29 cellular contexts compared by ENCODE assay signal in genomic region chr20:6502219-6502618, GRCh38.
"Had no signal": no experiment of that assay in that cellular context is flagged by ENCODE, and none has a peak within 500 bp of the region (broad histone marks: within the 10 kb centered on the region; RNA-seq: fewer than 3 reads in every experiment).

No MANE protein-coding gene starts in this region.

- H3K4me3 ChIP-seq: psoas muscle, suprapubic skin, tibial artery, upper lobe of right lung had no signal

- H3K36me3 Mint-ChIP-seq: activated CD4-positive, alpha-beta memory T cell treated with anti-CD3 and anti-CD28 coated beads for 36 hours; activated naive CD4-positive, alpha-beta T cell treated with anti-CD3 and anti-CD28 coated beads, Interleukin-2, amount 10 ng/mL, durations not matched to agents 7 days and 5 days; activated naive CD8-positive, alpha-beta T cell treated with anti-CD3 and anti-CD28 coated beads, Interleukin-2, amount 10 ng/mL, durations not matched to agents 7 days and 5 days; immature natural killer cell had no signal

- H3K9me3 ChIP-seq: psoas muscle, suprapubic skin, tibial artery, upper lobe of right lung had no signal

- H2AFZ ChIP-seq: parathyroid adenoma had no signal

- H3K4me1 Mint-ChIP-seq: activated CD4-positive, alpha-beta T cell treated with anti-CD3 and anti-CD28 coated beads, Interleukin-2, amount 10 ng/mL, durations not matched to agents 24 days and 14 days; activated naive CD4-positive, alpha-beta T cell treated with anti-CD3 and anti-CD28 coated beads, Interleukin-2, amount 10 ng/mL, durations not matched to agents 7 days and 5 days; activated naive CD8-positive, alpha-beta T cell treated with anti-CD3 and anti-CD28 coated beads, Interleukin-2, amount 10 ng/mL, durations not matched to agents 7 days and 5 days; immature natural killer cell; naive thymus-derived CD4-positive, alpha-beta T cell had no signal

- DNase-seq: activated CD4-positive, alpha-beta memory T cell treated with anti-CD3 and anti-CD28 coated beads for 36 hours; activated CD4-positive, alpha-beta T cell treated with anti-CD3 and anti-CD28 coated beads, Interleukin-2, amount 10 ng/mL, durations not matched to agents 24 days and 14 days; activated CD8-positive, alpha-beta memory T cell treated with anti-CD3 and anti-CD28 coated beads, Interleukin-2, amount 50 U/mL, for 4 hours; activated effector memory CD4-positive, alpha-beta T cell treated with anti-CD3 and anti-CD28 coated beads, Interleukin-2, amount 50 U/mL, for 16 hours; activated naive CD4-positive, alpha-beta T cell treated with anti-CD3 and anti-CD28 coated beads, Interleukin-2, amount 10 ng/mL, durations not matched to agents 7 days and 5 days; activated naive CD8-positive, alpha-beta T cell treated with anti-CD3 and anti-CD28 coated beads, Interleukin-2, amount 10 ng/mL, durations not matched to agents 7 days and 5 days; activated T-cell treated with anti-CD3 and anti-CD28 coated beads, Interleukin-2, amount 50 U/mL, for 1 hour; amniotic stem cell; caudate nucleus; cortex of kidney; head of caudate nucleus; hippocampal formation; immature natural killer cell; left ventricle myocardium superior; midbrain; naive thymus-derived CD4-positive, alpha-beta T cell; psoas muscle; stimulated activated CD4-positive, alpha-beta T cell treated with anti-CD3 and anti-CD28 coated beads, Interleukin-15, amount 100 ng/mL, for 24 hours; stimulated activated CD4-positive, alpha-beta T cell treated with anti-CD3 and anti-CD28 coated beads, Interleukin-2, amount 100 ng/mL, for 24 hours; stimulated activated naive CD4-positive, alpha-beta T cell; T-helper 1 cell; tibial artery; upper lobe of right lung; WERI-Rb-1 had no signal

- H3K36me3 ChIP-seq: suprapubic skin, tibial artery, upper lobe of right lung, WERI-Rb-1 had no signal

- ATAC-seq: activated CD4-positive, CD25-positive, alpha-beta regulatory T cell treated with anti-CD3 and anti-CD28 coated beads, Interleukin-2, amount 50 U/mL, for 24 hours; left ventricle myocardium superior; naive thymus-derived CD4-positive, alpha-beta T cell; psoas muscle; upper lobe of right lung had no signal

- H3K27ac Mint-ChIP-seq: activated CD4-positive, alpha-beta memory T cell treated with anti-CD3 and anti-CD28 coated beads for 36 hours; activated CD4-positive, alpha-beta T cell treated with anti-CD3 and anti-CD28 coated beads, Interleukin-2, amount 10 ng/mL, durations not matched to agents 24 days and 14 days; activated naive CD4-positive, alpha-beta T cell treated with anti-CD3 and anti-CD28 coated beads, Interleukin-2, amount 10 ng/mL, durations not matched to agents 7 days and 5 days; activated naive CD8-positive, alpha-beta T cell treated with anti-CD3 and anti-CD28 coated beads, Interleukin-2, amount 10 ng/mL, durations not matched to agents 7 days and 5 days; activated T-helper 1 cell treated with anti-CD3 and anti-CD28 coated beads, Interleukin-12 subunit alpha, Interleukin-12 subunit beta, Interleukin-2, Interleukin-4 antibody, amounts not matched to agents 30 ng/mL and 10 ng/mL and 1 ng/mL, durations not matched to agents 14 hours and 24 hours and 36 hours; immature natural killer cell; naive thymus-derived CD4-positive, alpha-beta T cell; T-helper 2 cell treated with Interferon-gamma antibody and Interleukin-4, amounts not matched to agents 5 μg/mL and 100 μg/mL, for 36 hours had no signal

- H3K4me3 Mint-ChIP-seq: activated CD4-positive, alpha-beta memory T cell treated with anti-CD3 and anti-CD28 coated beads for 36 hours; activated CD4-positive, alpha-beta T cell treated with anti-CD3 and anti-CD28 coated beads, Interleukin-2, amount 10 ng/mL, durations not matched to agents 24 days and 14 days; activated naive CD4-positive, alpha-beta T cell treated with anti-CD3 and anti-CD28 coated beads, Interleukin-2, amount 10 ng/mL, durations not matched to agents 7 days and 5 days; activated naive CD8-positive, alpha-beta T cell treated with anti-CD3 and anti-CD28 coated beads, Interleukin-2, amount 10 ng/mL, durations not matched to agents 7 days and 5 days; activated T-helper 1 cell treated with anti-CD3 and anti-CD28 coated beads, Interleukin-12 subunit alpha, Interleukin-12 subunit beta, Interleukin-2, Interleukin-4 antibody, amounts not matched to agents 30 ng/mL and 10 ng/mL and 1 ng/mL, durations not matched to agents 14 hours and 24 hours and 36 hours; immature natural killer cell; naive thymus-derived CD4-positive, alpha-beta T cell; T-helper 2 cell treated with Interferon-gamma antibody and Interleukin-4, amounts not matched to agents 5 μg/mL and 100 μg/mL, for 36 hours had no signal

- H3K27me3 ChIP-seq: suprapubic skin, tibial artery, upper lobe of right lung had no signal

- H3K4me1 ChIP-seq: parathyroid adenoma, psoas muscle, suprapubic skin, tibial artery, upper lobe of right lung had no signal

- H3K27me3 Mint-ChIP-seq: activated CD4-positive, alpha-beta memory T cell treated with anti-CD3 and anti-CD28 coated beads for 36 hours; activated CD4-positive, alpha-beta T cell treated with anti-CD3 and anti-CD28 coated beads, Interleukin-2, amount 10 ng/mL, durations not matched to agents 24 days and 14 days; activated naive CD4-positive, alpha-beta T cell treated with anti-CD3 and anti-CD28 coated beads, Interleukin-2, amount 10 ng/mL, durations not matched to agents 7 days and 5 days; activated naive CD8-positive, alpha-beta T cell treated with anti-CD3 and anti-CD28 coated beads, Interleukin-2, amount 10 ng/mL, durations not matched to agents 7 days and 5 days had no signal

- H3K79me2 ChIP-seq: parathyroid adenoma had no signal

- H3K27ac ChIP-seq: parathyroid adenoma, psoas muscle, suprapubic skin, tibial artery, upper lobe of right lung, WERI-Rb-1 had no signal
